8 cellular contexts compared by ENCODE assay signal in the genomic region with DNA sequence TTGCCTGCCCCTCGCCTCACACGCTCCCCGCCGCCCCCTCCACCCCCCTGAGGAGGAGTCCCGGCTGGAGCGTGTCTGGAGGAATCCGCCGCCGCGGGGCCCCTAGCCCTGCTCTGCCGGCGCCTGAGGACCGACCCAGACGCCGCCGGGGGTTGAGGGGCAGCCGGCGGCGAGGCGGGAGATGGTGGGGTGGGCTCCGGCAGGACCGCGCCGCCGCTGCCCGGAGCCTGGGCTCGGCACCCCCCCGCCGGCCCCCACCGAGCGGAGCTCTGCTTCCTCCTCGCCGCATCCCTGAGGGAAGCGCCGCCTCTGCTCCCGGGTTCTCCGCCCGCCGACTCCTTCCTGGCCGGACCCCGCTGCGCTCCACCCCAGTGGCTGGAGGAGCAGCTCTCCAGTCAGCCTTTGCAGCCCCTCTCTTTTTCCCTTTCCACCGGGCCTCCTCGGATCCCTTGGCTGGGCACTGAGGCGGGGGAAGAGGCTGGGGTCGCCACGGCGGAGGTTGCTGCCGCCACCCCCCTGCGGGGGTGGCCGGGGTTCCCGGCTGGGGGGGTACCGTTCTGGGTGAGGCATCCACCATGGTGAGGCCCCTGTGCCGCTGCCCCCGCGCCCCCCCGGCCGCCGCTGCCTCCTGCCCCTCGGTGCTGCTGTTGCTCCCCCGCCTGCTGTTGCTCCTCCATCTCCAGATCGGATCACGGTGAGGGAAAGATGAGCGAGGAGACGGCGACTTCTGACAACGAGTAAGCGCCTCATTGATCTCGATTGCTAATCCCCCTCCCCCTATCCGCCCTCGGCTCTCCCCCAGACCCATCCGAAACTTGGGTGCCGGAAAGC. TPM values are rescaled to one million over a fixed set of nuclear protein-coding genes. Genes with fewer than 3 reads are reported as not detected.
DNase-seq lines count a peak whose midpoint lies in the region; ATAC-seq and TF ChIP-seq lines count a peak whose summit lies in the region.

A gene (plus strand): TSS at position 356 of the 831 bp plus-strand sequence. CDS start 350 bp downstream, at position 706.

- peak within 1 kb of the TSS; percentile 93 for H3K9ac ChIP-seq in NT2/D1 (ENCODE audit: insufficient read length, low read depth)

- no peak for TF ChIP-seq POLR2A in vagina (IDR thresholded peaks at IDR 0.05)

- DNase-seq in NCI-H524 (lab: John Stamatoyannopoulos, UW): peak; percentile 15 to 67
- no peak for DNase-seq in NCI-H524 treated with DMSO at 0.1 percent for 48 hours (lab: John Stamatoyannopoulos, UW)
- DNase-seq in NT2/D1 (ENCODE audit: low read depth, low spot score): no peak
- peak; percentile 23 to 87 (median 74) for DNase-seq in head of caudate nucleus
- peak in 52 of 56 donors; percentile 11 to 90 (median 68) for DNase-seq in nucleus accumbens (lab: John Stamatoyannopoulos, UW)
- no peak for DNase-seq in vagina (ENCODE audit: extremely low spot score in 2 of 2)

- H3K27me3 ChIP-seq in NT2/D1 (ENCODE audit: insufficient read depth, insufficient read length) (no peaks in the 10 kb centered on the region), vagina (no peaks in the 10 kb centered on the region)

- H3K4me1 ChIP-seq in NT2/D1 (ENCODE audit: insufficient read depth, insufficient read length) (peaks cover 2% of the 10 kb centered on the region), vagina (peaks cover 35% of the 10 kb centered on the region)

- peaks cover 25% of the 10 kb centered on the region for H3K27me3 Mint-ChIP-seq in activated naive CD4-positive, alpha-beta T cell treated with anti-CD3 and anti-CD28 coated beads, Interleukin-2, amount 50 U/mL, for 24 hours

- no peak for TF ChIP-seq CTCF in vagina (IDR thresholded peaks at IDR 0.05)

- H3K36me3 Mint-ChIP-seq in activated naive CD4-positive, alpha-beta T cell treated with anti-CD3 and anti-CD28 coated beads, Interleukin-2, amount 50 U/mL, for 24 hours: no peaks in the 10 kb centered on the region

- peaks cover 30% of the 10 kb centered on the region for H3K4me1 Mint-ChIP-seq in activated naive CD4-positive, alpha-beta T cell treated with anti-CD3 and anti-CD28 coated beads, Interleukin-2, amount 50 U/mL, for 24 hours

- peak within 1 kb of the TSS; percentile 91 for H3K4me3 Mint-ChIP-seq in activated naive CD4-positive, alpha-beta T cell treated with anti-CD3 and anti-CD28 coated beads, Interleukin-2, amount 50 U/mL, for 24 hours

- intact Hi-C loops in head of caudate nucleus (cut with DNase I): loop anchor here (1.0 to 10.0 kb wide), 3 partner anchors 102 to 180 kb away; no protein-coding TSS in a partner anchor
- intact Hi-C loops in vagina (cut with DNase I): loop anchor here (2.0 kb wide), 1 partner anchor 122 kb away; no protein-coding TSS in a partner anchor

- peak; percentile 31 for ATAC-seq in HG02759 (IDR thresholded peaks at IDR 0.05; ENCODE audit: unreplicated experiment)

- H3K4me3 ChIP-seq in NT2/D1 (ENCODE audit: insufficient read length, low read depth) (peak within 1 kb of the TSS; percentile 68), vagina (peak within 1 kb of the TSS; percentile 83 to 91)

- H3K9me3 ChIP-seq in NT2/D1 (ENCODE audit: insufficient read depth, low read length) (no peaks in the 10 kb centered on the region), vagina (no peaks in the 10 kb centered on the region)

- no peaks in the 10 kb centered on the region for H3K9me3 Mint-ChIP-seq in activated naive CD4-positive, alpha-beta T cell treated with anti-CD3 and anti-CD28 coated beads, Interleukin-2, amount 50 U/mL, for 24 hours

- H3K27ac ChIP-seq in vagina: peak within 1 kb of the TSS; percentile 99

- H3K36me3 ChIP-seq in NT2/D1 (ENCODE audit: insufficient read depth, insufficient read length, low read length) (no peaks in the 10 kb centered on the region), vagina (no peaks in the 10 kb centered on the region)

- peak within 1 kb of the TSS; percentile 53 for H3K27ac Mint-ChIP-seq in activated naive CD4-positive, alpha-beta T cell treated with anti-CD3 and anti-CD28 coated beads, Interleukin-2, amount 50 U/mL, for 24 hours

RNA-seq across cellular contexts. Expression of the gene that starts here (rescaled TPM):
- 16.7 TPM for total RNA-seq in vagina

Comparison
In these comparisons a context has a peak if more than half of its experiments do, and no peak if none do; other contexts are left out.
1. DNase-seq: peak in NCI-H524 (2 of 2), head of caudate nucleus (42 of 42) and nucleus accumbens (52 of 56); none in NCI-H524 treated with DMSO at 0.1 percent for 48 hours (single experiment), NT2/D1 (single experiment) and vagina (0 of 2).